16 cellular contexts compared by ENCODE assay signal in genomic region chr11:12221136-12221535, GRCh38.
DNase-seq lines count a peak whose midpoint lies in the region; ATAC-seq and TF ChIP-seq lines count a peak whose summit lies in the region.
"Had no signal": no experiment of that assay in that cellular context is flagged by ENCODE, and none has a peak within 500 bp of the region (broad histone marks: within the 10 kb centered on the region; RNA-seq: fewer than 3 reads in every experiment).

No MANE protein-coding gene starts in this region.

- peaks cover 27 to 82% (median 70%) of the 10 kb centered on the region in 9 donors for H3K4me1 ChIP-seq in heart right ventricle
- H3K4me1 ChIP-seq in adipocyte (ENCODE audit: control insufficient read depth, insufficient read depth, low read length), result peaks cover 22% of the 10 kb centered on the region
- H3K4me1 ChIP-seq in mucosa of rectum (ENCODE audit: control insufficient read depth in 2 of 2, insufficient read depth in 2 of 2, low read length in 2 of 2), result peaks cover 46 to 51% of the 10 kb centered on the region in 2 donors
- H3K4me1 ChIP-seq in tibial artery, result peaks cover 5 to 93% (median 70%) of the 10 kb centered on the region in 4 donors
- peaks cover 2 to 4% of the 10 kb centered on the region in 2 donors for H3K4me1 ChIP-seq in aorta (ENCODE audit: control insufficient read depth in 1 of 2, insufficient read depth in 2 of 2, low read length in 2 of 2)

- TF ChIP-seq CTCF in heart right ventricle (IDR thresholded peaks at IDR 0.05) (no peak), tibial artery (IDR thresholded peaks at IDR 0.05) (no peak)

- H3K9ac ChIP-seq in adipocyte (ENCODE audit: low read length) (peak overlapping the region; percentile 41), mucosa of rectum (ENCODE audit: low read depth in 1 of 2, low read length in 2 of 2) (no peak overlapping the region)

- WGBS in heart right ventricle, 2 donors, result 88 to 91% methylated on average over 6 of the region's 6 CpGs
- WGBS in aorta, 2 donors, result 64 to 69% methylated on average over 6 of the region's 6 CpGs

- intact Hi-C loops in heart right ventricle (cut with DNase I), result loop anchor here in 6 of 10 donors (1.0 to 10.0 kb wide), 5 partner anchors 44 to 126 kb away; no protein-coding TSS in a partner anchor
- intact Hi-C loops in Right ventricle myocardium superior (cut with DNase I), result loop anchor here (10.0 kb wide), 1 partner anchor 56 kb away; no protein-coding TSS in a partner anchor
- intact Hi-C loops in tibial artery (cut with DNase I; ENCODE audit: low total_unique reads), result no loop called here
- intact Hi-C loops in aorta (cut with DNase I), result no loop called here

- peaks cover 0 to 74% (median 14%) of the 10 kb centered on the region in 9 donors for H3K36me3 ChIP-seq in heart right ventricle
- peaks cover 20% of the 10 kb centered on the region for H3K36me3 ChIP-seq in adipocyte (ENCODE audit: control insufficient read depth, insufficient read depth, low read length, severe bottlenecking)
- H3K36me3 ChIP-seq in mucosa of rectum (ENCODE audit: control insufficient read depth in 2 of 2, insufficient read depth in 2 of 2, low read length in 2 of 2), result peaks cover 52 to 62% of the 10 kb centered on the region in 2 donors
- peaks cover 55 to 79% (median 77%) of the 10 kb centered on the region in 3 donors for H3K36me3 ChIP-seq in tibial artery
- peaks cover 0 to 14% of the 10 kb centered on the region in 2 donors for H3K36me3 ChIP-seq in aorta (ENCODE audit: control insufficient read depth in 1 of 2, insufficient read depth in 2 of 2, low read length in 1 of 2)

- no peak for DNase-seq in heart right ventricle
- DNase-seq in Right ventricle myocardium superior, result no peak
- DNase-seq in adipocyte (ENCODE audit: low read depth), result no peak
- DNase-seq in tibial artery, result no peak
- DNase-seq in NCI-H345 (lab: John Stamatoyannopoulos, UW), result no peak
- no peak for DNase-seq in aorta
- no peak for DNase-seq in activated T-cell treated with anti-CD3 and anti-CD28 coated beads, Interleukin-2, amount 50 U/mL, for 1 hour
- DNase-seq: ACHN; activated CD8-positive, alpha-beta memory T cell treated with anti-CD3 and anti-CD28 coated beads, Interleukin-2, amount 50 U/mL, for 48 hours; glutamatergic neuron; KG1 had no signal

- H3K27me3 ChIP-seq in heart right ventricle (no peaks in the 10 kb centered on the region), adipocyte (replicated peaks; ENCODE audit: control insufficient read depth, insufficient read depth, low read length) (no peaks in the 10 kb centered on the region), mucosa of rectum (ENCODE audit: control insufficient read depth in 2 of 2, insufficient read depth in 2 of 2, low read length in 2 of 2) (no peaks in the 10 kb centered on the region), tibial artery (no peaks in the 10 kb centered on the region), aorta (ENCODE audit: control insufficient read depth in 1 of 2, insufficient read depth in 2 of 2, low read length in 1 of 2) (no peaks in the 10 kb centered on the region)
- H3K27me3 ChIP-seq: SJSA1, tibial nerve had no signal

- H3K4me3 ChIP-seq in heart right ventricle (no peak overlapping the region), adipocyte (ENCODE audit: low read length) (no peak overlapping the region), mucosa of rectum (ENCODE audit: low read length in 2 of 2) (no peak overlapping the region), tibial artery (no peak overlapping the region), aorta (ENCODE audit: low read length in 2 of 2) (no peak overlapping the region)
- H3K4me3 ChIP-seq: SJSA1, tibial nerve had no signal

- H3K27ac ChIP-seq in heart right ventricle, result peak overlapping the region in 9 of 10 donors; percentile 65 to 83 (median 75)
- peak overlapping the region; percentile 4 to 28 for H3K27ac ChIP-seq in mucosa of rectum (ENCODE audit: low read depth in 2 of 2, low read length in 2 of 2)
- H3K27ac ChIP-seq in tibial artery, result peak overlapping the region; percentile 71 to 75
- peak overlapping the region in 1 of 2 donors; percentile 35 for H3K27ac ChIP-seq in aorta (ENCODE audit: low read depth in 1 of 2, low read length in 2 of 2)
- H3K27ac ChIP-seq: HL-60, SJSA1 had no signal

- H3K9me3 ChIP-seq in heart right ventricle (no peaks in the 10 kb centered on the region), adipocyte (ENCODE audit: control insufficient read depth, low read length) (no peaks in the 10 kb centered on the region), mucosa of rectum (ENCODE audit: control insufficient read depth in 2 of 2, low read length in 2 of 2) (no peaks in the 10 kb centered on the region), tibial artery (no peaks in the 10 kb centered on the region), aorta (ENCODE audit: control insufficient read depth, low read length) (no peaks in the 10 kb centered on the region)
- H3K9me3 ChIP-seq: SJSA1, tibial nerve had no signal

- ATAC-seq in heart right ventricle (no peak), Right ventricle myocardium superior (ENCODE audit: poor library complexity) (no peak), aorta (ENCODE audit: low FRiP score) (no peak)
- ATAC-seq: activated naive CD4-positive, alpha-beta T cell treated with anti-CD3 and anti-CD28 coated beads, Interleukin-2, amount 50 U/mL, for 72 hours had no signal

Comparison
In these comparisons a context has a peak if more than half of its experiments do, and no peak if none do; other contexts are left out.
1. intact Hi-C loops: an anchor here in heart right ventricle (1.0 to 10.0 kb wide) and Right ventricle myocardium superior (10.0 kb wide); none called in tibial artery and aorta.